ENCODE assay signal across 1 cellular context in the genomic region with DNA sequence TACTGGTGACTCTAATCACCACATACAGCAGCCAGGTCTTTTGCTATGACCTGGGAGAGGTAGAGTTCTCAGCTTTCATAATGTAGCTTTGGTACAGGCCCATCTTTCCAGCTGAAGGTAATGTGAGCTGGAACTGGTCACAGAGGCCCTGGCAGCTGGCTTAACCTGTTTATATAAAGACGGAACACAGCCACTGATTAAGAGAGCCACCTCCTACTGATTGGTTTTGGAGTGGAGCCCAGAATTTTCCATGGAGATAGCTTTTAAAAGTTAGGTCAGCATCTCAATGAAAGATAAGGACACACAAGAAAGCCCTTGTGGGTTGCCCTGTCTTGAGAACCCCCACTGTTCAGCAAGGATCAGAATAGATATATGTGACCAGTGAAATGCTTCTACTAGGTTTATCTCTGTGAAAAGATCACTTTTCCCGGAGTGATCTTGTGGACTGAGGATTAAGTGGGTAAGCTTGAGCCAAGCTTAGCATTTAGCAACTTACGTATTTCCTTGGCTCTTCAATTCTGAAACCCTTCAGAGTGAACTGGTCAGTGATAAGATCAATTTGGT.
A peak's percentile ranks its signal among the peaks of the same experiment; 100 is the strongest.
TF ChIP-seq lines count a peak whose summit lies in the region.

No MANE protein-coding gene starts in this region.

TF ChIP-seq in HEK293, 187 proteins besides CTCF, POLR2A, EP300 and RAD21 (continued from another document):
- no peak for TF ChIP-seq ZBTB26 (tag by site-specific recombination; optimal IDR thresholded peaks at IDR 0.05)
- peak; percentile 27; the same call in 1 of the 2 replicates for TF ChIP-seq GFI1B (tag by site-specific recombination; IDR thresholded peaks at IDR 0.05)
- TF ChIP-seq, protein P1, sequence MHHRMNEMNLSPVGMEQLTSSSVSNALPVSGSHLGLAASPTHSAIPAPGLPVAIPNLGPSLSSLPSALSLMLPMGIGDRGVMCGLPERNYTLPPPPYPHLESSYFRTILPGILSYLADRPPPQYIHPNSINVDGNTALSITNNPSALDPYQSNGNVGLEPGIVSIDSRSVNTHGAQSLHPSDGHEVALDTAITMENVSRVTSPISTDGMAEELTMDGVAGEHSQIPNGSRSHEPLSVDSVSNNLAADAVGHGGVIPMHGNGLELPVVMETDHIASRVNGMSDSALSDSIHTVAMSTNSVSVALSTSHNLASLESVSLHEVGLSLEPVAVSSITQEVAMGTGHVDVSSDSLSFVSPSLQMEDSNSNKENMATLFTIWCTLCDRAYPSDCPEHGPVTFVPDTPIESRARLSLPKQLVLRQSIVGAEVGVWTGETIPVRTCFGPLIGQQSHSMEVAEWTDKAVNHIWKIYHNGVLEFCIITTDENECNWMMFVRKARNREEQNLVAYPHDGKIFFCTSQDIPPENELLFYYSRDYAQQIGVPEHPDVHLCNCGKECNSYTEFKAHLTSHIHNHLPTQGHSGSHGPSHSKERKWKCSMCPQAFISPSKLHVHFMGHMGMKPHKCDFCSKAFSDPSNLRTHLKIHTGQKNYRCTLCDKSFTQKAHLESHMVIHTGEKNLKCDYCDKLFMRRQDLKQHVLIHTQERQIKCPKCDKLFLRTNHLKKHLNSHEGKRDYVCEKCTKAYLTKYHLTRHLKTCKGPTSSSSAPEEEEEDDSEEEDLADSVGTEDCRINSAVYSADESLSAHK (tag by site-specific recombination; IDR thresholded peaks at IDR 0.05): peak; percentile 20; the same call in 1 of the 2 replicates
